10 cellular contexts compared by ENCODE assay signal in genomic region chr15:31402511-31403056, GRCh38.
DNase-seq lines count a peak whose midpoint lies in the region; ATAC-seq and TF ChIP-seq lines count a peak whose summit lies in the region.
"Had no signal": no experiment of that assay in that cellular context is flagged by ENCODE, and none has a peak within 500 bp of the region (broad histone marks: within the 10 kb centered on the region; RNA-seq: fewer than 3 reads in every experiment).

No MANE protein-coding gene starts in this region.

- H3K9me3 Mint-ChIP-seq in activated CD8-positive, alpha-beta memory T cell treated with anti-CD3 and anti-CD28 coated beads, Interleukin-2, amount 10 ng/mL, durations not matched to agents 7 days and 5 days (ENCODE audit: low read depth), result peaks cover 15% of the 10 kb centered on the region

- H3K27me3 ChIP-seq in left lung (no peaks in the 10 kb centered on the region), vagina (no peaks in the 10 kb centered on the region)

- intact Hi-C loops in left lung (cut with DNase I) (no loop called here), vagina (cut with DNase I) (no loop called here)

- peaks cover 15% of the 10 kb centered on the region for H3K36me3 Mint-ChIP-seq in activated CD8-positive, alpha-beta memory T cell treated with anti-CD3 and anti-CD28 coated beads, Interleukin-2, amount 10 ng/mL, durations not matched to agents 7 days and 5 days

- H3K4me3 ChIP-seq in left lung, result no peak overlapping the region
- H3K4me3 ChIP-seq in vagina, result no peak overlapping the region

- no peak for DNase-seq in activated CD8-positive, alpha-beta memory T cell treated with anti-CD3 and anti-CD28 coated beads, Interleukin-2, amount 10 ng/mL, durations not matched to agents 7 days and 5 days
- DNase-seq in activated CD8-positive, alpha-beta memory T cell treated with anti-CD3 and anti-CD28 coated beads, Interleukin-2, amount 50 U/mL, for 4 hours, result no peak
- DNase-seq in left lung, result no peak
- DNase-seq in vagina (ENCODE audit: extremely low spot score in 2 of 2), result no peak
- no peak for DNase-seq in HK-2 (ENCODE audit: unreplicated experiment)
- DNase-seq in COLO829 (ENCODE audit: low spot score), result no peak
- no peak for DNase-seq in NCI-H524 treated with DMSO at 0.1 percent for 48 hours (lab: John Stamatoyannopoulos, UW)
- DNase-seq: ACHN, cortex of kidney had no signal

- H3K4me1 ChIP-seq in left lung, result peaks cover 16 to 36% of the 10 kb centered on the region in 2 donors
- peaks cover 29% of the 10 kb centered on the region for H3K4me1 ChIP-seq in vagina

- H3K27me3 Mint-ChIP-seq in activated CD8-positive, alpha-beta memory T cell treated with anti-CD3 and anti-CD28 coated beads, Interleukin-2, amount 10 ng/mL, durations not matched to agents 7 days and 5 days, result no peaks in the 10 kb centered on the region

- peak overlapping the region; percentile 38 for H3K27ac Mint-ChIP-seq in activated CD8-positive, alpha-beta memory T cell treated with anti-CD3 and anti-CD28 coated beads, Interleukin-2, amount 10 ng/mL, durations not matched to agents 7 days and 5 days

- no peak for TF ChIP-seq POLR2A in vagina (IDR thresholded peaks at IDR 0.05)

- H3K9me3 ChIP-seq in left lung (no peaks in the 10 kb centered on the region), vagina (no peaks in the 10 kb centered on the region)

- TF ChIP-seq CTCF in left lung (IDR thresholded peaks at IDR 0.05), result no peak
- no peak for TF ChIP-seq CTCF in vagina (IDR thresholded peaks at IDR 0.05)

- peaks cover 44% of the 10 kb centered on the region for H3K4me1 Mint-ChIP-seq in activated CD8-positive, alpha-beta memory T cell treated with anti-CD3 and anti-CD28 coated beads, Interleukin-2, amount 10 ng/mL, durations not matched to agents 7 days and 5 days

- peaks cover 0 to 2% of the 10 kb centered on the region in 2 donors for H3K36me3 ChIP-seq in left lung
- H3K36me3 ChIP-seq in vagina, result no peaks in the 10 kb centered on the region

- H3K27ac ChIP-seq in cingulate gyrus (ENCODE audit: low read depth, low read length), result peak overlapping the region; percentile 52
- H3K27ac ChIP-seq in left lung, result no peak overlapping the region
- H3K27ac ChIP-seq in vagina, result peak overlapping the region; percentile 68

- no peak for ATAC-seq in activated CD8-positive, alpha-beta memory T cell treated with anti-CD3 and anti-CD28 coated beads, Interleukin-2, amount 10 ng/mL, durations not matched to agents 7 days and 5 days
- ATAC-seq in left lung, result peak; percentile 44

- H3K4me3 Mint-ChIP-seq in activated CD8-positive, alpha-beta memory T cell treated with anti-CD3 and anti-CD28 coated beads, Interleukin-2, amount 10 ng/mL, durations not matched to agents 7 days and 5 days, result no peak overlapping the region

- CTCF ChIA-PET in activated CD8-positive, alpha-beta memory T cell treated with anti-CD3 and anti-CD28 coated beads, Interleukin-2, amount 10 ng/mL, durations not matched to agents 7 days and 5 days (lab: Charles Lee), result interaction anchor here (1.0 kb wide), 1 partner anchor 54 kb away, joined by 3 read pairs; no protein-coding TSS in a partner anchor

Comparison
In these comparisons a context has a peak if more than half of its experiments do, and no peak if none do; other contexts are left out.
1. H3K27ac ChIP-seq: peak in cingulate gyrus (single experiment) and vagina (single experiment); none in left lung (0 of 2).